ENCODE assay signal across 21 cellular contexts in genomic region chr17:75641343-75641742, GRCh38. TPM values are rescaled to one million over a fixed set of nuclear protein-coding genes. Genes with fewer than 3 reads are reported as not detected.
DNase-seq lines count a peak whose midpoint lies in the region; ATAC-seq and TF ChIP-seq lines count a peak whose summit lies in the region.
"Had no signal": no experiment of that assay in that cellular context is flagged by ENCODE, and none has a peak within 500 bp of the region (broad histone marks: within the 10 kb centered on the region; RNA-seq: fewer than 3 reads in every experiment).

No MANE protein-coding gene starts in this region.

- CTCF ChIA-PET in CD4-positive, alpha-beta T cell (lab: Charles Lee), result interaction anchor here (0.9 to 1.4 kb wide), 2 partner anchors 9 to 112 kb away, joined by 3 to 5 read pairs; no protein-coding TSS in a partner anchor
- CTCF ChIA-PET in activated CD4-positive, alpha-beta T cell treated with anti-CD3 and anti-CD28 coated beads for 36 hours (lab: Charles Lee), result interaction anchor here (0.6 to 6.6 kb wide), 6 partner anchors 8 to 107 kb away, joined by 3 to 38 read pairs (median 4); partner anchors contain the start of gene SMIM5

- no peaks in the 10 kb centered on the region for H3K27me3 ChIP-seq in lower lobe of right lung (ENCODE audit: low read depth)
- H3K27me3 ChIP-seq in CD4-positive, alpha-beta T cell (ENCODE audit: control insufficient read depth, insufficient read depth, low read length), result no peaks in the 10 kb centered on the region
- H3K27me3 ChIP-seq: BE2C, SJCRH30 had no signal

- H3K9me3 ChIP-seq in lower lobe of right lung, result no peaks in the 10 kb centered on the region
- H3K9me3 ChIP-seq in CD4-positive, alpha-beta T cell (ENCODE audit: control insufficient read depth, low read length), result no peaks in the 10 kb centered on the region
- H3K9me3 ChIP-seq: BE2C, SJCRH30 had no signal

- no peak for ATAC-seq in lower lobe of right lung
- ATAC-seq in CD4-positive, alpha-beta T cell (ENCODE audit: poor library complexity), result no peak
- no peak for ATAC-seq in activated CD4-positive, alpha-beta T cell treated with anti-CD3 and anti-CD28 coated beads for 36 hours
- ATAC-seq in GM18502 (IDR thresholded peaks at IDR 0.05; ENCODE audit: poor library complexity, unreplicated experiment), result no peak

- no peak overlapping the region for H3K4me3 Mint-ChIP-seq in CD4-positive, alpha-beta T cell
- H3K4me3 Mint-ChIP-seq in activated CD4-positive, alpha-beta T cell treated with anti-CD3 and anti-CD28 coated beads for 36 hours, result no peak overlapping the region

- H3K36me3 ChIP-seq in lower lobe of right lung, result peaks cover 3% of the 10 kb centered on the region
- H3K36me3 ChIP-seq: BE2C, SJCRH30 had no signal

- no peaks in the 10 kb centered on the region for H3K36me3 Mint-ChIP-seq in CD4-positive, alpha-beta T cell (ENCODE audit: low read depth)
- peaks cover 2% of the 10 kb centered on the region for H3K36me3 Mint-ChIP-seq in activated CD4-positive, alpha-beta T cell treated with anti-CD3 and anti-CD28 coated beads for 36 hours (ENCODE audit: low read depth)

- no peaks in the 10 kb centered on the region for H3K27me3 Mint-ChIP-seq in CD4-positive, alpha-beta T cell
- no peaks in the 10 kb centered on the region for H3K27me3 Mint-ChIP-seq in activated CD4-positive, alpha-beta T cell treated with anti-CD3 and anti-CD28 coated beads for 36 hours

- H3K4me1 Mint-ChIP-seq in CD4-positive, alpha-beta T cell (ENCODE audit: low read depth), result no peaks in the 10 kb centered on the region
- H3K4me1 Mint-ChIP-seq in activated CD4-positive, alpha-beta T cell treated with anti-CD3 and anti-CD28 coated beads for 36 hours, result no peaks in the 10 kb centered on the region

- no peak overlapping the region for H3K4me3 ChIP-seq in lower lobe of right lung
- H3K4me3 ChIP-seq: SJCRH30 had no signal

- peak; percentile 47 for DNase-seq in glomerular visceral epithelial cell (ENCODE audit: extremely low spot score)
- DNase-seq in lower lobe of right lung, result no peak
- DNase-seq in CD4-positive, alpha-beta T cell, result no peak
- DNase-seq in activated CD4-positive, alpha-beta T cell treated with anti-CD3 and anti-CD28 coated beads for 36 hours, result no peak
- no peak for DNase-seq in GM20000 (ENCODE audit: low spot score)
- DNase-seq: activated CD4-positive, alpha-beta T cell treated with anti-CD3 and anti-CD28 coated beads for 4 hours; activated CD8-positive, alpha-beta memory T cell treated with anti-CD3 and anti-CD28 coated beads, Interleukin-2, amount 50 U/mL, for 4 hours; activated effector memory CD4-positive, alpha-beta T cell treated with anti-CD3 and anti-CD28 coated beads, Interleukin-2, amount 50 U/mL, for 16 hours; amniotic stem cell; BE2C; DMS 273 treated with DMSO at 0.1 percent for 48 hours; GOT3; KG1; NCI-H1092; NCI-H526 treated with DMSO at 0.1 percent for 48 hours; SJCRH30; stimulated activated CD4-positive, alpha-beta T cell treated with anti-CD3 and anti-CD28 coated beads, Interleukin-2, amount 100 ng/mL, for 48 hours; T-helper 9 cell had no signal

- no peak overlapping the region for H3K27ac Mint-ChIP-seq in CD4-positive, alpha-beta T cell
- H3K27ac Mint-ChIP-seq in activated CD4-positive, alpha-beta T cell treated with anti-CD3 and anti-CD28 coated beads for 36 hours, result no peak overlapping the region

- peaks cover 36% of the 10 kb centered on the region for H3K4me1 ChIP-seq in lower lobe of right lung
- H3K4me1 ChIP-seq: BE2C, SJCRH30 had no signal

- intact Hi-C loops in lower lobe of right lung (cut with DNase I), result no loop called here
- intact Hi-C loops in CD4-positive, alpha-beta T cell (cut with DNase I, micrococcal nuclease), result no loop called here
- intact Hi-C loops in activated CD4-positive, alpha-beta T cell treated with anti-CD3 and anti-CD28 coated beads for 36 hours (cut with DNase I, micrococcal nuclease), result no loop called here

- H3K9me3 Mint-ChIP-seq in CD4-positive, alpha-beta T cell, result no peaks in the 10 kb centered on the region
- no peaks in the 10 kb centered on the region for H3K9me3 Mint-ChIP-seq in activated CD4-positive, alpha-beta T cell treated with anti-CD3 and anti-CD28 coated beads for 36 hours (ENCODE audit: low read depth)

- TF ChIP-seq CTCF in lower lobe of right lung (IDR thresholded peaks at IDR 0.05) (no peak), GM20000 (IDR thresholded peaks at IDR 0.05; ENCODE audit: extremely low read depth, missing control alignments) (no peak)
- no peak for TF ChIP-seq CTCF in CD4-positive, alpha-beta T cell (IDR thresholded peaks at IDR 0.05)

- POLR2A ChIA-PET in CD4-positive, alpha-beta T cell (lab: Charles Lee), result interaction anchor here (1.4 kb wide), 1 partner anchor 8 kb away, joined by 3 read pairs; the partner anchor contains the start of gene SMIM5
- POLR2A ChIA-PET in activated CD4-positive, alpha-beta T cell treated with anti-CD3 and anti-CD28 coated beads for 36 hours (lab: Charles Lee), result no interaction called here

- peak overlapping the region; percentile 0 for H3K27ac ChIP-seq in angular gyrus (ENCODE audit: low read depth, low read length)
- peak overlapping the region; percentile 71 for H3K27ac ChIP-seq in lower lobe of right lung
- peak overlapping the region; percentile 50 for H3K27ac ChIP-seq in temporal lobe (ENCODE audit: low read depth, low read length)
- no peak overlapping the region for H3K27ac ChIP-seq in CD4-positive, alpha-beta T cell (ENCODE audit: low read depth, low read length)
- H3K27ac ChIP-seq: SJCRH30 had no signal

RNA-seq across cellular contexts. Expression of gene SMIM5, which starts 8.1 kb away (rescaled TPM):
- total RNA-seq in lower lobe of right lung (2.7 TPM), temporal lobe (0.49 TPM)
- 1 to 10 TPM in 1 of 2 experiments, under 1 TPM in 1; 0.75 to 1.3 TPM for total RNA-seq in CD4-positive, alpha-beta T cell
- total RNA-seq in activated CD4-positive, alpha-beta T cell treated with anti-CD3 and anti-CD28 coated beads for 36 hours, result under 1 TPM; 0.12 to 0.14 TPM

RNA-seq across cellular contexts. Expression of gene RECQL5, which starts 25.6 kb away (rescaled TPM):
- total RNA-seq in lower lobe of right lung (39.4 TPM), temporal lobe (6.6 TPM)
- 10 to 100 TPM; 16.4 to 17.7 TPM for total RNA-seq in CD4-positive, alpha-beta T cell
- total RNA-seq in activated CD4-positive, alpha-beta T cell treated with anti-CD3 and anti-CD28 coated beads for 36 hours, result 10 to 100 TPM; 36.4 to 40.5 TPM

RNA-seq across cellular contexts. Expression of gene SAP30BP, which starts 25.8 kb away (rescaled TPM):
- total RNA-seq in lower lobe of right lung (73.0 TPM), temporal lobe (36.1 TPM)
- total RNA-seq in CD4-positive, alpha-beta T cell, result 100 to 1,000 TPM; 209 to 227 TPM
- total RNA-seq in activated CD4-positive, alpha-beta T cell treated with anti-CD3 and anti-CD28 coated beads for 36 hours, result 10 to 100 TPM; 87.8 to 100.0 TPM

RNA-seq across cellular contexts. Expression of gene MYO15B, which starts 53.7 kb away (rescaled TPM):
- total RNA-seq in lower lobe of right lung, result 181 TPM
- 20.4 TPM for total RNA-seq in temporal lobe
- 100 to 1,000 TPM; 202 to 209 TPM for total RNA-seq in CD4-positive, alpha-beta T cell
- total RNA-seq in activated CD4-positive, alpha-beta T cell treated with anti-CD3 and anti-CD28 coated beads for 36 hours, result 10 to 100 TPM; 20.8 to 22.4 TPM
